In genomic region chr16:49937886-49938285, GRCh38 we compare ENCODE assay signal across 30 cellular contexts.
"Had no signal": no experiment of that assay in that cellular context is flagged by ENCODE, and none has a peak within 500 bp of the region (broad histone marks: within the 10 kb centered on the region; RNA-seq: fewer than 3 reads in every experiment).

No MANE protein-coding gene starts in this region.

- H3K9me3 ChIP-seq: adrenal gland, body of pancreas, colonic mucosa, esophagus squamous epithelium had no signal

- H3K4me3 ChIP-seq: adrenal gland, body of pancreas, colonic mucosa, dorsolateral prefrontal cortex, esophagus squamous epithelium, gastroesophageal sphincter had no signal

- DNase-seq: activated B cell treated with CpG ODN at 0.5 μM for 24 hours; activated CD4-positive, alpha-beta T cell treated with anti-CD3 and anti-CD28 coated beads for 48 hours; activated CD4-positive, alpha-beta T cell treated with anti-CD3 and anti-CD28 coated beads, Interleukin-2, amount 50 U/mL, for 1 hour; activated CD4-positive, alpha-beta T cell treated with anti-CD3 and anti-CD28 coated beads, Interleukin-2, amount 50 U/mL, for 48 hours; activated CD8-positive, alpha-beta memory T cell treated with anti-CD3 and anti-CD28 coated beads, Interleukin-2, amount 50 U/mL, for 48 hours; activated CD8-positive, alpha-beta T cell treated with anti-CD3 and anti-CD28 coated beads for 36 hours; activated naive CD4-positive, alpha-beta T cell treated with anti-CD3 and anti-CD28 coated beads for 36 hours; activated naive CD8-positive, alpha-beta T cell treated with anti-CD3 and anti-CD28 coated beads for 36 hours; activated naive CD8-positive, alpha-beta T cell treated with anti-CD3 and anti-CD28 coated beads, Interleukin-2, amount 50 U/mL, for 24 hours; activated T-cell treated with anti-CD3 and anti-CD28 coated beads for 4 hours; activated T-cell treated with anti-CD3 and anti-CD28 coated beads, Interleukin-2, amount 50 U/mL, for 24 hours; activated T-cell treated with anti-CD3 and anti-CD28 coated beads, Interleukin-2, amount 50 U/mL, for 72 hours; amygdala; aorta; body of pancreas; central memory CD4-positive, alpha-beta T cell; cerebellar nuclear complex; colonic mucosa; effector CD4-positive, alpha-beta T cell; effector memory CD8-positive, alpha-beta T cell; esophagus squamous epithelium; foreskin melanocyte; T-helper 1 cell; T-helper 17 cell; T1000; WERI-Rb-1 had no signal

- H3K27ac ChIP-seq: adrenal gland, body of pancreas, colonic mucosa, dorsolateral prefrontal cortex, epithelial cell of prostate, esophagus squamous epithelium, gastroesophageal sphincter, WERI-Rb-1 had no signal

- H3K36me3 ChIP-seq: adrenal gland, colonic mucosa, esophagus squamous epithelium, gastroesophageal sphincter, WERI-Rb-1 had no signal

- H3K4me1 ChIP-seq: adrenal gland, body of pancreas, colonic mucosa, esophagus squamous epithelium had no signal

- H3K27me3 ChIP-seq: adrenal gland, body of pancreas, colonic mucosa had no signal
